In the genomic region with DNA sequence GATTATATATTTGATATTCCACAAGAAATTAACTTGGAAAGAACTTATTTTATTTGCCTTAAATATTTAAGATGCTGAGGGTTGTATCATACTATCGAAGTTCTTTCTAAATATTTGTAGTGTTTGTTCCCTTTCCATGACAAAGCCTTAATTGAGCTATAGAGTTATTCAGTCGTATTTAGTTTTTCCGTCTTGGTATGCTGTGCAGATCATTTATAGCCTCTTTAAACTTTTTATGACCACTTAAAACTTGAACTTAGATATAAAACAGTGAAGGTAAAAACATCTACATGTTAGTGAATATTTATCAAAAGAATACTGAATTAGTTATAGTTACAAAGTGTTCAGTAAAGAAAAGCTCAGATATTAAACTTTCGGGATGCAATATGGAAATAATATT, we compare ENCODE assay signal across 21 cellular contexts.
A peak's percentile ranks its signal among the peaks of the same experiment; 100 is the strongest.
DNase-seq lines count a peak whose midpoint lies in the region; ATAC-seq, FAIRE-seq and TF ChIP-seq lines count a peak whose summit lies in the region.
"Had no signal": no experiment of that assay in that cellular context is flagged by ENCODE, and none has a peak within 500 bp of the region (broad histone marks: within the 10 kb centered on the region; RNA-seq: fewer than 3 reads in every experiment).

No MANE protein-coding gene starts in this region.

- H3K9me2 ChIP-seq in MM.1S (replicated peaks; ENCODE audit: insufficient read depth, low read length), result no peaks in the 10 kb centered on the region

- H3K4me3 Mint-ChIP-seq in CD8-positive, alpha-beta T cell, result no peak overlapping the region
- H3K4me3 Mint-ChIP-seq: CD14-positive monocyte; CD4-positive, alpha-beta T cell had no signal

- no peaks in the 10 kb centered on the region for H3F3A ChIP-seq in MM.1S (ENCODE audit: insufficient read depth, low read length)

- intact Hi-C loops in CD8-positive, alpha-beta T cell (cut with DNase I, micrococcal nuclease), result loop anchor here in 1 of 2 experiments (10.0 kb wide), 1 partner anchor 46 kb away; no protein-coding TSS in a partner anchor
- intact Hi-C loops in kidney (cut with DNase I), result no loop called here

- CTCF ChIA-PET in CD8-positive, alpha-beta T cell (lab: Charles Lee), result interaction anchor here (0.7 kb wide), 1 partner anchor 11 kb away, joined by 3 read pairs; no protein-coding TSS in a partner anchor

- peaks cover 40% of the 10 kb centered on the region for H3K4me1 ChIP-seq in CD8-positive, alpha-beta T cell (ENCODE audit: insufficient read depth, low read length)
- H3K4me1 ChIP-seq in kidney (ENCODE audit: control insufficient read depth in 1 of 2, insufficient read depth in 1 of 2, low read depth in 1 of 2, low read length in 2 of 2) (peaks cover 3 to 6% of the 10 kb centered on the region in 2 donors), small intestine (ENCODE audit: control insufficient read depth in 2 of 2, insufficient read depth in 1 of 2, low read depth in 1 of 2, low read length in 1 of 2) (peaks cover 0 to 2% of the 10 kb centered on the region in 2 donors), MM.1S (ENCODE audit: low read length) (peaks cover 6% of the 10 kb centered on the region; the same call in 1 of the 2 replicates)
- H3K4me1 ChIP-seq: A549, BE2C, Caco-2 had no signal

- peaks cover 70% of the 10 kb centered on the region for H3K4me1 Mint-ChIP-seq in CD8-positive, alpha-beta T cell (ENCODE audit: low read depth)

- H3K9me3 Mint-ChIP-seq in CD8-positive, alpha-beta T cell, result peaks cover 6% of the 10 kb centered on the region
- H3K9me3 Mint-ChIP-seq: CD14-positive monocyte; CD4-positive, alpha-beta T cell had no signal

- no peaks in the 10 kb centered on the region for H3K36me3 ChIP-seq in CD8-positive, alpha-beta T cell (ENCODE audit: insufficient read depth, low read length)
- H3K36me3 ChIP-seq in kidney (ENCODE audit: control insufficient read depth in 1 of 2, insufficient read depth in 2 of 2, low read length in 2 of 2), result no peaks in the 10 kb centered on the region
- H3K36me3 ChIP-seq in small intestine (ENCODE audit: control insufficient read depth in 2 of 2, insufficient read depth in 2 of 2, low read length in 2 of 2), result no peaks in the 10 kb centered on the region
- H3K36me3 ChIP-seq in MM.1S (replicated peaks; ENCODE audit: insufficient read depth, low read length), result no peaks in the 10 kb centered on the region
- H3K36me3 ChIP-seq: BE2C, HAP-1 had no signal

- H3K9me3 ChIP-seq in CD8-positive, alpha-beta T cell (ENCODE audit: low read length), result no peaks in the 10 kb centered on the region
- no peaks in the 10 kb centered on the region for H3K9me3 ChIP-seq in kidney (ENCODE audit: control insufficient read depth in 1 of 2, low read length in 2 of 2)
- no peaks in the 10 kb centered on the region for H3K9me3 ChIP-seq in small intestine (ENCODE audit: control insufficient read depth, low read depth)
- no peaks in the 10 kb centered on the region for H3K9me3 ChIP-seq in MM.1S (replicated peaks; ENCODE audit: insufficient read depth, low read length)
- H3K9me3 ChIP-seq: A549, BE2C, Caco-2, HAP-1 had no signal

- H3K27ac Mint-ChIP-seq in CD8-positive, alpha-beta T cell, result peak overlapping the region; percentile 38

- WGBS in small intestine, 3 donors, result 57 to 77% (median 65%) methylated on average over 4 of the region's 4 CpGs

- no peak overlapping the region for H3K4me3 ChIP-seq in CD8-positive, alpha-beta T cell (ENCODE audit: low read depth, low read length)
- H3K4me3 ChIP-seq in kidney (ENCODE audit: low read length in 2 of 2) (no peak overlapping the region), small intestine (ENCODE audit: low read depth in 1 of 2, low read length in 2 of 2) (no peak overlapping the region), MM.1S (ENCODE audit: low read length) (no peak overlapping the region)
- H3K4me3 ChIP-seq: A549; BLaER1 treated with 17β-estradiol and CSF1 and Interleukin-3, amounts not matched to agents 10 nM and 100 nM; HAP-1 had no signal

- no peaks in the 10 kb centered on the region for H3K27me3 Mint-ChIP-seq in CD8-positive, alpha-beta T cell (ENCODE audit: low read depth)
- H3K27me3 Mint-ChIP-seq: CD4-positive, alpha-beta T cell had no signal

- H3K9ac ChIP-seq in kidney (ENCODE audit: low read length in 2 of 2), result no peak overlapping the region
- H3K9ac ChIP-seq in MM.1S (ENCODE audit: low read length), result no peak overlapping the region
- H3K9ac ChIP-seq: BLaER1 treated with 17β-estradiol and CSF1 and Interleukin-3, amounts not matched to agents 10 nM and 100 nM had no signal

- H3K27ac ChIP-seq in CD8-positive, alpha-beta T cell (ENCODE audit: low read depth, low read length), result no peak overlapping the region
- H3K27ac ChIP-seq in VCaP (peak overlapping the region; percentile 20), kidney (ENCODE audit: low read depth in 2 of 2, low read length in 2 of 2) (no peak overlapping the region), small intestine (ENCODE audit: low read depth in 1 of 2, low read length in 1 of 2) (no peak overlapping the region), MM.1S (ENCODE audit: low read length) (no peak overlapping the region)
- H3K27ac ChIP-seq: A549; BLaER1 treated with 17β-estradiol and CSF1 and Interleukin-3, amounts not matched to agents 10 nM and 100 nM had no signal

- H4K20me1 ChIP-seq in MM.1S (ENCODE audit: insufficient read depth, low read length), result no peaks in the 10 kb centered on the region

- ATAC-seq in CD8-positive, alpha-beta T cell, result no peak
- ATAC-seq in GM21737 (IDR thresholded peaks at IDR 0.05; ENCODE audit: unreplicated experiment) (no peak), HG03196 (IDR thresholded peaks at IDR 0.05; ENCODE audit: unreplicated experiment) (no peak)
- ATAC-seq: A549 had no signal

- H2AFZ ChIP-seq in MM.1S (ENCODE audit: low read length), result no peak overlapping the region

- FAIRE-seq in kidney (lab: Jason Lieb, UNC) (peak; percentile 32), small intestine (lab: Jason Lieb, UNC) (peak; percentile 30)
- FAIRE-seq: A549, G401.6 had no signal

- H3K27me3 ChIP-seq in CD8-positive, alpha-beta T cell (ENCODE audit: insufficient read depth, low read length), result no peaks in the 10 kb centered on the region
- H3K27me3 ChIP-seq in small intestine (ENCODE audit: control insufficient read depth in 2 of 2, insufficient read depth in 2 of 2, low read length in 2 of 2) (no peaks in the 10 kb centered on the region), MM.1S (replicated peaks; ENCODE audit: insufficient read depth, low read length) (no peaks in the 10 kb centered on the region)
- H3K27me3 ChIP-seq: BE2C; BLaER1 treated with 17β-estradiol and CSF1 and Interleukin-3, amounts not matched to agents 10 nM and 100 nM had no signal

- peaks cover 18% of the 10 kb centered on the region for H3K36me3 Mint-ChIP-seq in CD8-positive, alpha-beta T cell

- no peak for DNase-seq in CD8-positive, alpha-beta T cell
- no peak for DNase-seq in kidney
- no peak for DNase-seq in small intestine
- DNase-seq in MM.1S, result no peak
- DNase-seq: 8988T; ACHN; AML-193; BE2C; Caco-2; CD4-positive, alpha-beta T cell; DMS153; DND-41; GOT3 had no signal

- peaks cover 26% of the 10 kb centered on the region; the same call in 1 of the 2 replicates for H3K79me2 ChIP-seq in MM.1S (ENCODE audit: low read length)

- POLR2A ChIA-PET in CD8-positive, alpha-beta T cell (lab: Charles Lee), result interaction anchor here (0.7 to 1.3 kb wide), 2 partner anchors 65 to 73 kb away, joined by 3 read pairs; no protein-coding TSS in a partner anchor

- H3K4me2 ChIP-seq in MM.1S (ENCODE audit: low read depth, low read length), result no peak overlapping the region
- H3K4me2 ChIP-seq: A549; BLaER1 treated with 17β-estradiol and CSF1 and Interleukin-3, amounts not matched to agents 10 nM and 100 nM had no signal

- TF ChIP-seq CTCF in CD8-positive, alpha-beta T cell (IDR thresholded peaks at IDR 0.05), result no peak
- TF ChIP-seq CTCF in VCaP (conservative IDR thresholded peaks at IDR 0.05) (no peak), kidney (IDR thresholded peaks at IDR 0.05; ENCODE audit: borderline replicate concordance, extremely low read depth, insufficient read depth) (no peak), MM.1S (IDR thresholded peaks at IDR 0.05; ENCODE audit: low read length) (no peak)
